9 cellular contexts compared by ENCODE assay signal in genomic region chr18:59265246-59266018, GRCh38. TPM values are rescaled to one million over a fixed set of nuclear protein-coding genes. Genes with fewer than 3 reads are reported as not detected.
DNase-seq lines count a peak whose midpoint lies in the region; ATAC-seq and TF ChIP-seq lines count a peak whose summit lies in the region.
"Had no signal": no experiment of that assay in that cellular context is flagged by ENCODE, and none has a peak within 500 bp of the region (broad histone marks: within the 10 kb centered on the region; RNA-seq: fewer than 3 reads in every experiment).

No MANE protein-coding gene starts in this region.

- ATAC-seq in T-cell (replicated peaks in 1 of 4) = peak in 2 of 4 experiments; percentile 43 to 44
- no peak for ATAC-seq in thoracic aorta (ENCODE audit: insufficient number of reproducible peaks, low FRiP score, low read depth)
- no peak for ATAC-seq in HG03571 (IDR thresholded peaks at IDR 0.05; ENCODE audit: unreplicated experiment)

- no peaks in the 10 kb centered on the region for H3K9me3 Mint-ChIP-seq in T-cell

- no peak overlapping the region for H3K27ac Mint-ChIP-seq in T-cell

- no peak overlapping the region for H3K9ac ChIP-seq in iPS-18a (ENCODE audit: low read length)

- peak; percentile 31 for DNase-seq in DMS79 treated with DMSO at 0.1 percent for 48 hours (lab: John Stamatoyannopoulos, UW)
- peak; percentile 72 for DNase-seq in HEK293T (ENCODE audit: extremely low spot score)
- DNase-seq in T-cell = no peak
- DNase-seq in thoracic aorta (ENCODE audit: low spot score) = no peak
- DNase-seq in SW 1271 (lab: John Stamatoyannopoulos, UW) = no peak
- DNase-seq in NCI-H1105 (lab: John Stamatoyannopoulos, UW) = no peak

- TF ChIP-seq CTCF in thoracic aorta (IDR thresholded peaks at IDR 0.05) = no peak

- H3K27ac ChIP-seq in iPS-18a (ENCODE audit: low read length) = no peak overlapping the region
- no peak overlapping the region for H3K27ac ChIP-seq in thoracic aorta

- no peaks in the 10 kb centered on the region for H3K9me3 ChIP-seq in iPS-18a (ENCODE audit: control insufficient read depth, low read depth, low read length)
- H3K9me3 ChIP-seq in thoracic aorta = no peaks in the 10 kb centered on the region

- H3K4me1 Mint-ChIP-seq in T-cell = peaks cover 26 to 36% (median 30%) of the 10 kb centered on the region in 3 donors

- POLR2A ChIA-PET in HEK293T (lab: Yijun Ruan, JAX) (no interaction called here), T-cell (lab: Charles Lee) (no interaction called here)

- H3K27me3 Mint-ChIP-seq in T-cell = peaks cover 53 to 80% of the 10 kb centered on the region in 2 donors

- peaks cover 83% of the 10 kb centered on the region for H3K27me3 ChIP-seq in iPS-18a (ENCODE audit: control insufficient read depth, insufficient read depth, low read length)
- H3K27me3 ChIP-seq in thoracic aorta (replicated peaks; ENCODE audit: insufficient read depth) = peaks cover 15% of the 10 kb centered on the region

- H3K4me3 ChIP-seq in iPS-18a (ENCODE audit: low read length) (peak overlapping the region; percentile 61), thoracic aorta (peak overlapping the region; percentile 50)

- H3K4me1 ChIP-seq in iPS-18a (ENCODE audit: control insufficient read depth, low read depth, low read length) (peaks cover 13% of the 10 kb centered on the region), thoracic aorta (ENCODE audit: control insufficient read depth in 1 of 2, low read depth in 2 of 2) (peaks cover 4 to 14% of the 10 kb centered on the region in 2 donors)

- H3K36me3 ChIP-seq in iPS-18a (ENCODE audit: control insufficient read depth, low read depth, low read length) (no peaks in the 10 kb centered on the region), thoracic aorta (no peaks in the 10 kb centered on the region)

- H3K4me3 Mint-ChIP-seq in T-cell = peak overlapping the region; percentile 45 to 52 (median 46)

- CTCF ChIA-PET in HEK293T (lab: Yijun Ruan, JAX) (no interaction called here), T-cell (lab: Charles Lee) (interaction anchor here in 1 of 2 donors (0.8 kb wide), 1 partner anchor 15 kb away, joined by 5 read pairs; no protein-coding TSS in a partner anchor)

- no peaks in the 10 kb centered on the region for H3K36me3 Mint-ChIP-seq in T-cell

TF ChIP-seq in HEK293T, 16 proteins besides CTCF, POLR2A, EP300 and RAD21:
- no peak for TF ChIP-seq BHLHE40 (IDR thresholded peaks at IDR 0.05; ENCODE audit: borderline replicate concordance)
- TF ChIP-seq LEF1 (IDR thresholded peaks at IDR 0.05; ENCODE audit: borderline replicate concordance) = no peak
- no peak for TF ChIP-seq TARDBP (IDR thresholded peaks at IDR 0.05)
- TF ChIP-seq FOXM1 (IDR thresholded peaks at IDR 0.05; ENCODE audit: borderline replicate concordance) = no peak
- no peak for TF ChIP-seq L3MBTL2 (conservative IDR thresholded peaks at IDR 0.05)
- TF ChIP-seq ZNF384 (IDR thresholded peaks at IDR 0.05) = no peak
- no peak for TF ChIP-seq SUZ12 (IDR thresholded peaks at IDR 0.05)
- TF ChIP-seq NFRKB (IDR thresholded peaks at IDR 0.05) = no peak
- no peak for TF ChIP-seq FOXA1 (IDR thresholded peaks at IDR 0.05)

RNA-seq across cellular contexts. Expression of gene RAX, which starts 7.8 kb away (rescaled TPM):
- not detected for total RNA-seq in T-cell
- total RNA-seq in thoracic aorta = not detected
- total RNA-seq: NCI-H460 had no signal

RNA-seq across cellular contexts. Expression of gene GRP, which starts 45.5 kb away (rescaled TPM):
- total RNA-seq in T-cell = not detected
- not detected for total RNA-seq in thoracic aorta
- total RNA-seq: NCI-H460 had no signal

RNA-seq across cellular contexts. Expression of gene CPLX4, which starts 53.0 kb away (rescaled TPM):
- total RNA-seq in T-cell (not detected), thoracic aorta (not detected)
- total RNA-seq: NCI-H460 had no signal

Comparison
In these comparisons a context has a peak if more than half of its experiments do, and no peak if none do; other contexts are left out.
1. DNase-seq: peak in DMS79 treated with DMSO at 0.1 percent for 48 hours (single experiment) and HEK293T (single experiment); none in T-cell (0 of 34), thoracic aorta (single experiment), SW 1271 (0 of 2) and NCI-H1105 (single experiment).